Comparison of ENCODE assay signal across 1 cellular context in the genomic region with DNA sequence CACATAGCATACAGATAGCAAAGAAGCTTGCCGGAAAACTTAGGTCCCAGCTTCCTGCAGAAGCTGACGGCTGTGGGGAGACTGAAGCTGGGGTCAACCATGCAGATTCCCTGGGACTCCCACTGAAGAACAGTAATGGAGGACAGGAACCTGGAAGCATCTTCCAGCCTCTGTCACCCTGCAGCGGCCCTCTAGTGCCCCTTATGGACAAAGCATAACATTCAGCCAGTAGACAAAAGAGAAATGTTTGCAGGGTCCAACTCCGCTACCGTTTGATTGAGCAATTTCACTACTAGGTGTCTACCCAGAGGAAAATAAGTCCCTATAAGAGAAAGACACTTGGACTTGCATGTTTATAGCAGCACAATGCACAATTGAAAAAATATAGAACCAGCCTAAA.
TF ChIP-seq lines count a peak whose summit lies in the region.

No MANE protein-coding gene starts in this region.

TF ChIP-seq in H1, 55 proteins besides CTCF, POLR2A, EP300 and RAD21 (continued from another document):
- TF ChIP-seq SRF (IDR thresholded peaks at IDR 0.05; ENCODE audit: low read depth, low read length) = no peak
